Comparison of ENCODE assay signal across 8 cellular contexts in the genomic region with DNA sequence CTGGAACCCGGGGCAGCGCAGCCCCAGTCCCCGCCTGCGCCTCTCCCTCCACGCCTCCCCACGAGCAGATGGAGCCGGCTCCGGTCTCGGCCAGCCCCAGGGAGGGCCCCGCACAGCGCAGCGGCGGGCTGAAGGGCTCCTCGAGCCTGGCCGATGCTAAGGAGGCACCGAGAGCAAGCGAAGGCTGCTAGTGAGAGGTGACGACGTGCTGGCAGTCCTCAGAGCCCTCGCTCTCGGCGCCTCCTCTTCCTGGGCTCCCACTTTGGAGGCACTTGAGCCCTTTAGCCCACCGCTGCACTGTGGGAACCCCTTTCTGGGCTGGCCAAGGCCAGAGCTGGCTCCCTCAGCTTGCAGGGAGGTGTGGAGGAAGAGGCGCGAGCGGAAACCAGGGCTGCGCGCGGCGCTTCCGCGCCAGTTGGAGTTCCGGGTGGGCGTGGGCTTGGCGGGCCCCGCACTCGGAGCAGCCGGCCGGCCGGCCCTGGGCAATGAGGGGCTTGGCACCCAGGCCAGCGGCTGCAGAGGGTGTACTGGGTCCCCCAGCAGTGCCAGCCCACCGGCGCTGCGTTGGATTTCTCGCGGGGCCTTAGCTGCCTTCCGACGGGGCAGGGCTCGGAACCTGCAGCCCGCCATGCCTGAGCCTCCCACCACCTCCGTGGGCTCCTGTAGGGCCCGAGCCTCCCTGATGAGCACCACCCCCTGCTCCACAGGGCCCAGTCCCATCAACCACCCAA. TPM values are rescaled to one million over a fixed set of nuclear protein-coding genes. Genes with fewer than 3 reads are reported as not detected.
DNase-seq lines count a peak whose midpoint lies in the region; ATAC-seq and TF ChIP-seq lines count a peak whose summit lies in the region.

No MANE protein-coding gene starts in this region.

- no peaks in the 10 kb centered on the region for H3K27me3 ChIP-seq in OCI-LY1 (ENCODE audit: insufficient read depth, low read length)
- no peaks in the 10 kb centered on the region for H3K27me3 ChIP-seq in heart left ventricle

- peak overlapping the region; percentile 75 for H3K4me2 ChIP-seq in OCI-LY1 (ENCODE audit: low read length)

- TF ChIP-seq CTCF in OCI-LY1 (IDR thresholded peaks at IDR 0.05; ENCODE audit: low read length) (no peak), heart left ventricle (IDR thresholded peaks at IDR 0.05) (no peak), chondrocyte (IDR thresholded peaks at IDR 0.05) (no peak)

- intact Hi-C loops in heart left ventricle (cut with DNase I), result no loop called here

- H3K27ac Mint-ChIP-seq in chondrocyte (ENCODE audit: unreplicated experiment), result no peak overlapping the region

- 28 to 55% (median 38%) methylated on average over 36 to 52 of the region's 52 CpGs for WGBS in heart left ventricle, 4 donors

- no peaks in the 10 kb centered on the region for H3K9me3 Mint-ChIP-seq in chondrocyte (ENCODE audit: low read depth)

- H2AFZ ChIP-seq in OCI-LY1 (ENCODE audit: low read length), result no peak overlapping the region

- peak overlapping the region; percentile 76 for H3K9ac ChIP-seq in OCI-LY1 (ENCODE audit: low read length)

- H3K79me2 ChIP-seq in OCI-LY1 (ENCODE audit: insufficient read depth, low read length), result no peaks in the 10 kb centered on the region

- H3K9me3 ChIP-seq in OCI-LY1 (ENCODE audit: low read length), result 0 out of 2 replicates have a peak, but pooled peaks cover 3% of the 10 kb centered on the region
- H3K9me3 ChIP-seq in heart left ventricle, result peaks cover 0 to 13% (median 0%) of the 10 kb centered on the region in 12 donors

- H3K27ac ChIP-seq in OCI-LY1 (ENCODE audit: low read depth, low read length, poor library complexity, severe bottlenecking) (peak overlapping the region; percentile 88), heart left ventricle (peak overlapping the region; percentile 81 to 97 (median 92))

- H3F3A ChIP-seq in OCI-LY1 (ENCODE audit: insufficient read depth, low read length), result no peaks in the 10 kb centered on the region

- peak in 3 of 4 experiments; percentile 13 to 54 (median 24) for DNase-seq in activated naive CD4-positive, alpha-beta T cell (lab: John Stamatoyannopoulos, UW)
- DNase-seq in heart left ventricle (peak; percentile 61 to 86 (median 64)), pons (ENCODE audit: low spot score) (no peak), chondrocyte (ENCODE audit: low spot score) (no peak), NCI-H345 treated with DMSO at 0.1 percent for 48 hours (lab: John Stamatoyannopoulos, UW; ENCODE audit: unreplicated experiment) (no peak)
- DNase-seq in stimulated activated CD4-positive, alpha-beta T cell treated with anti-CD3 and anti-CD28 coated beads, Interleukin-15, amount 100 ng/mL, for 24 hours, result peak; percentile 67

- H3K4me3 Mint-ChIP-seq in chondrocyte (ENCODE audit: unreplicated experiment), result no peak overlapping the region

- H3K36me3 ChIP-seq in OCI-LY1 (ENCODE audit: insufficient read depth, low read length) (peaks cover under 1% of the 10 kb centered on the region), heart left ventricle (peaks cover 0 to 8% (median 3%) of the 10 kb centered on the region in 9 donors)

- no peaks in the 10 kb centered on the region for H4K20me1 ChIP-seq in OCI-LY1 (ENCODE audit: insufficient read depth, low read length)

- no peaks in the 10 kb centered on the region for H3K27me3 Mint-ChIP-seq in chondrocyte (ENCODE audit: low read depth)

- TF ChIP-seq POLR2A in GM19193 (IDR thresholded peaks at IDR 0.05; ENCODE audit: extremely low read depth, insufficient read depth, insufficient read length), result peak; percentile 33
- TF ChIP-seq POLR2A in heart left ventricle (IDR thresholded peaks at IDR 0.05), result peak in 1 of 2 donors; percentile 44

- H3K4me1 ChIP-seq in OCI-LY1 (ENCODE audit: insufficient read depth, low read length, severe bottlenecking), result peaks cover 45% of the 10 kb centered on the region
- peaks cover 0 to 43% (median 25%) of the 10 kb centered on the region in 12 donors for H3K4me1 ChIP-seq in heart left ventricle

- H3K4me1 Mint-ChIP-seq in chondrocyte (ENCODE audit: low read depth), result peaks cover 32% of the 10 kb centered on the region

- H3K4me3 ChIP-seq in OCI-LY1 (ENCODE audit: low read depth, low read length, poor library complexity, severe bottlenecking), result peak overlapping the region; percentile 59
- H3K4me3 ChIP-seq in heart left ventricle, result peak overlapping the region; percentile 26 to 85 (median 74)

- ATAC-seq in heart left ventricle, result peak in 1 of 4 donors; percentile 5

- no peaks in the 10 kb centered on the region for H3K9me2 ChIP-seq in OCI-LY1 (ENCODE audit: low read depth, low read length)

- peaks cover 2% of the 10 kb centered on the region for H3K36me3 Mint-ChIP-seq in chondrocyte (ENCODE audit: low read depth)

RNA-seq across cellular contexts. Expression of gene TMEM14C, which starts 2.5 kb away (rescaled TPM):
- total RNA-seq in heart left ventricle (100 to 1,000 TPM in 8 of 9 donors, 10 to 100 TPM in 1; 94.5 to 142 (median 115) TPM), chondrocyte (115 to 119 TPM (median 117 TPM) in 3 replicates)
- polyA plus RNA-seq in heart left ventricle, result 100 to 1,000 TPM; 116 to 179 TPM

RNA-seq across cellular contexts. Expression of gene PAK1IP1, which starts 25.6 kb away (rescaled TPM):
- total RNA-seq in heart left ventricle (10 to 100 TPM in 1 of 9 donors, 1 to 10 TPM in 8; 6.1 to 12.7 (median 8.7) TPM), chondrocyte (11.5 to 14.7 TPM (median 11.9 TPM) in 3 replicates)
- polyA plus RNA-seq in heart left ventricle, result 10 to 100 TPM in 1 of 2 donors, 1 to 10 TPM in 1; 7.9 to 21.0 TPM

RNA-seq across cellular contexts. Expression of gene C6orf52, which starts 26.0 kb away (rescaled TPM):
- total RNA-seq in heart left ventricle, result 1 to 10 TPM in 2 of 9 donors, under 1 TPM in 1, not detected in 6; 0.71 to 3.6 (median 1.5) TPM
- polyA plus RNA-seq in heart left ventricle, result under 1 TPM; 0.15 to 0.99 TPM
- total RNA-seq in chondrocyte, result 0.82 to 0.97 TPM in 2 of 3 replicates, not detected in the other

RNA-seq across cellular contexts. Expression of gene TMEM14B, which starts 27.2 kb away (rescaled TPM):
- total RNA-seq in heart left ventricle (100 to 1,000 TPM in 5 of 9 donors, 10 to 100 TPM in 4; 77.9 to 119 (median 102) TPM), chondrocyte (45.5 to 65.9 TPM (median 50.5 TPM) in 3 replicates)
- 100 to 1,000 TPM in 1 of 2 donors, 10 to 100 TPM in 1; 79.2 to 108 TPM for polyA plus RNA-seq in heart left ventricle

Comparison
In these comparisons a context has a peak if more than half of its experiments do, and no peak if none do; other contexts are left out.
1. DNase-seq: peak in activated naive CD4-positive, alpha-beta T cell (3 of 4), heart left ventricle (5 of 5) and stimulated activated CD4-positive, alpha-beta T cell treated with anti-CD3 and anti-CD28 coated beads, Interleukin-15, amount 100 ng/mL, for 24 hours (single experiment); none in pons (single experiment), chondrocyte (single experiment) and NCI-H345 treated with DMSO at 0.1 percent for 48 hours (single experiment).